In the genomic region with DNA sequence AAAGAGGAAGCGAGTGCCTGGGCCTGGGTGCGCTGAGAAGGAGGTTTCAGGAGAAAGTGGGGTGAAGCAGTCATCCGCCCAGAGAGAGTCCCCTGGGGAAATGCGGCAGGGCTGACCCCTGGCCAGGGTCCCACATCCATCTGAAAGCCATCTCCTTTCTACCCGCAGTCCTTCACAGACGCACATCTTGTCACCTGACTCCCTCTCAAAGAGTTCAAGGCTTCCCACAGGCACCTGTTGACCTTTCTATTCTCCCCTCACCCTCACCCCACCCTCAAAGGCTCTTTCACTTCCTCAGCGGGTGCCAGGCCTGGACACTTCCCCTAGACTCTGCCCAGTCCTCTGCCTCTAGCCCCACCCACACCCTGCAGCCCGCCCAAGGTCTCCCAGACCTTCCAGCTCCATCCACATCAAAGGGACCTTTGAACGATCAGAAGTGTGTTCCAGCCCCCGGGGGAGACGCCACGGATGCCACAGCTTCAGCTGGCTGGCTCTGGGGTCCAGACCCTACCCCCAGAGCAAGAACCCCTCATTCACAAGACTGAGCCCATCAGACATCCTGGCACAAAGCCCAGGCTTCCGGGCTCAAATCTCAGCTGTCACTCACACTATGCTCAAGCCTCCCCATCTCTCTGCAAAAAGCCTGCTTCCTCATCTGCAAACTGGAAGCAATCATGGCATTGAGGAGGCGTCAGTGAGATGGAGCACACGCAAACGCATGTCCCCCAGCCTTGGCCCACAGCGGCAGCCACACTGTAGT, we compare ENCODE assay signal across 8 cellular contexts. TPM values are rescaled to one million over a fixed set of nuclear protein-coding genes. Genes with fewer than 3 reads are reported as not detected.
A peak's percentile ranks its signal among the peaks of the same experiment; 100 is the strongest.
DNase-seq lines count a peak whose midpoint lies in the region; ATAC-seq and TF ChIP-seq lines count a peak whose summit lies in the region.

No MANE protein-coding gene starts in this region.

- POLR2A ChIA-PET in GM10248 (lab: Yijun Ruan, JAX) = interaction anchor here (0.6 to 2.3 kb wide), 4 partner anchors 12 to 97 kb away, joined by 3 to 6 read pairs (median 5); partner anchors contain the start of gene ATP5F1E

- H3K4me1 ChIP-seq in spleen = peaks cover 32 to 94% (median 62%) of the 10 kb centered on the region in 6 donors

- no peak overlapping the region for H3K27ac Mint-ChIP-seq in progenitor cell of endocrine pancreas

- H3K36me3 Mint-ChIP-seq in progenitor cell of endocrine pancreas (ENCODE audit: insufficient read depth) = peaks cover 10% of the 10 kb centered on the region

- CTCF ChIA-PET in GM10248 (lab: Yijun Ruan, JAX) = interaction anchor here (1.2 to 1.8 kb wide), 2 partner anchors 27 to 354 kb away, joined by 3 to 5 read pairs; partner anchors contain the start of genes ATP5F1E and STX16

- no peak for TF ChIP-seq POLR2A in spleen (IDR thresholded peaks at IDR 0.05)

- H3K27me3 Mint-ChIP-seq in progenitor cell of endocrine pancreas = peaks cover 10% of the 10 kb centered on the region

- peaks cover 0 to 46% (median 30%) of the 10 kb centered on the region in 6 donors for H3K36me3 ChIP-seq in spleen

- intact Hi-C loops in spleen (cut with DNase I; ENCODE audit: low total_unique reads) = loop anchor here (10.0 kb wide), 1 partner anchor 110 kb away; no protein-coding TSS in a partner anchor

- TF ChIP-seq CTCF in GM10248 (IDR thresholded peaks at IDR 0.05; ENCODE audit: control extremely low read depth, extremely low read depth, low read depth, missing control alignments) (no peak), spleen (IDR thresholded peaks at IDR 0.05 in 8 of 11, conservative IDR thresholded peaks at IDR 0.05 in 3 of 11) (no peak), progenitor cell of endocrine pancreas (IDR thresholded peaks at IDR 0.05; ENCODE audit: unreplicated experiment) (no peak)

- 5 to 11% (median 7%) methylated on average over 15 to 17 of the region's 17 CpGs for WGBS in spleen, 5 donors

- no peaks in the 10 kb centered on the region for H3K9me3 ChIP-seq in spleen

- H3K27me3 ChIP-seq in spleen (replicated peaks in 1 of 7) = no peaks in the 10 kb centered on the region

- peak overlapping the region; percentile 62 to 89 (median 73) for H3K4me3 ChIP-seq in spleen

- peak overlapping the region; percentile 88 to 99 (median 95) for H3K27ac ChIP-seq in spleen

- ATAC-seq in GM21367 (IDR thresholded peaks at IDR 0.05; ENCODE audit: unreplicated experiment) = peak; percentile 43
- ATAC-seq in HG03521 (IDR thresholded peaks at IDR 0.05; ENCODE audit: unreplicated experiment) = peak; percentile 49

- no peaks in the 10 kb centered on the region for H3K9me3 Mint-ChIP-seq in progenitor cell of endocrine pancreas (ENCODE audit: low read depth)

- H3K4me3 Mint-ChIP-seq in progenitor cell of endocrine pancreas (ENCODE audit: low read depth) = no peak overlapping the region

- peak; percentile 87 for DNase-seq in GM10248 (ENCODE audit: extremely low spot score)
- peak; percentile 59 for DNase-seq in activated CD4-positive, CD25-positive, alpha-beta regulatory T cell treated with anti-CD3 and anti-CD28 coated beads, Interleukin-2, amount 50 U/mL, for 72 hours
- DNase-seq in foreskin melanocyte = peak; percentile 77
- DNase-seq in spleen = peak; percentile 94
- DNase-seq in iPS-NIHi7 (ENCODE audit: extremely low spot score) = no peak
- DNase-seq in progenitor cell of endocrine pancreas (ENCODE audit: low spot score, unreplicated experiment) = no peak

- H3K4me1 Mint-ChIP-seq in progenitor cell of endocrine pancreas (ENCODE audit: low read depth) = peaks cover 3% of the 10 kb centered on the region

RNA-seq across cellular contexts. Expression of gene CTSZ, which starts 2.1 kb away (rescaled TPM):
- 100 to 1,000 TPM; 198 to 286 (median 238) TPM for total RNA-seq in spleen
- polyA plus RNA-seq in spleen = 100 to 1,000 TPM; 202 to 276 (median 223) TPM
- 61.4 and 65.6 TPM in 2 replicates for total RNA-seq in progenitor cell of endocrine pancreas

RNA-seq across cellular contexts. Expression of gene TUBB1, which starts 14.3 kb away (rescaled TPM):
- 10 to 100 TPM; 15.1 to 34.3 (median 26.6) TPM for total RNA-seq in spleen
- 1 to 10 TPM in 1 of 3 donors, under 1 TPM in 2; 0.63 to 1.6 (median 0.93) TPM for polyA plus RNA-seq in spleen
- 0.16 and 0.19 TPM in 2 replicates for total RNA-seq in progenitor cell of endocrine pancreas

RNA-seq across cellular contexts. Expression of gene NELFCD, which starts 23.9 kb away (rescaled TPM):
- total RNA-seq in spleen = 10 to 100 TPM; 56.1 to 78.3 (median 61.1) TPM
- polyA plus RNA-seq in spleen = 10 to 100 TPM; 38.4 to 58.3 (median 56.9) TPM
- total RNA-seq in progenitor cell of endocrine pancreas = 116 and 122 TPM in 2 replicates

RNA-seq across cellular contexts. Expression of gene ATP5F1E, which starts 27.2 kb away (rescaled TPM):
- total RNA-seq in spleen (10 to 100 TPM; 24.2 to 67.9 (median 63.4) TPM), progenitor cell of endocrine pancreas (55.9 and 69.7 TPM in 2 replicates)
- polyA plus RNA-seq in spleen = 10 to 100 TPM; 59.8 to 71.1 (median 69.1) TPM

RNA-seq across cellular contexts. Expression of gene PRELID3B, which starts 37.6 kb away (rescaled TPM):
- total RNA-seq in spleen (10 to 100 TPM; 39.3 to 46.8 (median 41.3) TPM), progenitor cell of endocrine pancreas (50.1 and 52.8 TPM in 2 replicates)
- 10 to 100 TPM; 20.6 to 26.8 (median 25.3) TPM for polyA plus RNA-seq in spleen

Comparison
In these comparisons a context has a peak if more than half of its experiments do, and no peak if none do; other contexts are left out.
1. DNase-seq: peak in GM10248 (single experiment), activated CD4-positive, CD25-positive, alpha-beta regulatory T cell treated with anti-CD3 and anti-CD28 coated beads, Interleukin-2, amount 50 U/mL, for 72 hours (single experiment), foreskin melanocyte (single experiment) and spleen (single experiment); none in iPS-NIHi7 (single experiment) and progenitor cell of endocrine pancreas (single experiment).
2. RNA of gene TUBB1, which starts 14.3 kb away (total RNA-seq): 15.1 to 34.3 TPM in spleen; 0.16 to 0.19 TPM in progenitor cell of endocrine pancreas; every median in the first group is over 10 times any median in the second.